In the genomic region with DNA sequence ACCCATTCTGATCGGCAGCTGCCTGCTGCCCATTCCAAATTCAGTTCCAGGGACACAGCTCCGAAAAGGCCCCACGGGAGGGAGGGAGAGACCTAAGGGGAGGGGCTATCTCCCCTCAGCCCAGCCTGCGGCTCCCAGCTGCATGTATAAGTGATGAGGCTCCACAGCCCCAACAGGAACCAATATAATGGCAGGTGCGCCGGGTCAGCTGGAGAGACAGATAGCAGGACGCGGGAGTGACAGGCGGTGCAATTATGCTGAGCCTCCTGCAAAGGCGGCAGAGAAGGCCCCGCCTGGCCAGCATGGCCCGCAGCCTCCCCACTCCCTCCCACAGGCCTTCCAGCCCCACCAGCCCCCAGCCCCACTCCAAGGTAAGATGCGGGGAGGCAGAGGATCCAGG, we compare ENCODE assay signal across 17 cellular contexts.
DNase-seq lines count a peak whose midpoint lies in the region; ATAC-seq lines count a peak whose summit lies in the region.
"Had no signal": no experiment of that assay in that cellular context is flagged by ENCODE, and none has a peak within 500 bp of the region (broad histone marks: within the 10 kb centered on the region; RNA-seq: fewer than 3 reads in every experiment).

No MANE protein-coding gene starts in this region.

- peak overlapping the region; percentile 19 for H3K27ac ChIP-seq in muscle layer of colon (ENCODE audit: low read depth, low read length)
- H3K27ac ChIP-seq: SJSA1 had no signal

- H3K27me3 ChIP-seq in muscle layer of colon (ENCODE audit: control insufficient read depth in 1 of 2, insufficient read depth in 2 of 2, low read length in 2 of 2) = no peaks in the 10 kb centered on the region
- H3K27me3 ChIP-seq: MG63, SJSA1 had no signal

- DNase-seq in NCI-H748 (lab: John Stamatoyannopoulos, UW; ENCODE audit: unreplicated experiment) (peak; percentile 31), NCI-H748 treated with DMSO at 0.1 percent for 48 hours (lab: John Stamatoyannopoulos, UW) (no peak), NCI-H146 treated with DMSO at 0.1 percent for 48 hours (lab: John Stamatoyannopoulos, UW; ENCODE audit: unreplicated experiment) (peak; percentile 77), NCI-H774 (lab: John Stamatoyannopoulos, UW) (peak; percentile 42), NCI-H1694 (lab: John Stamatoyannopoulos, UW) (no peak)
- DNase-seq: AML-193; CD4-positive, CD25-positive, alpha-beta regulatory T cell; GOT3; HFFc6; MG63; NCI-H1105 treated with DMSO at 0.1 percent for 48 hours; T-helper 9 cell had no signal

- no peak overlapping the region for H3K4me3 ChIP-seq in muscle layer of colon (ENCODE audit: low read depth in 1 of 2, low read length in 2 of 2)
- H3K4me3 ChIP-seq: MG63, SJSA1 had no signal

- H3K36me3 ChIP-seq in muscle layer of colon (ENCODE audit: insufficient read depth, low read length) = no peaks in the 10 kb centered on the region
- H3K36me3 ChIP-seq: MG63, SJSA1 had no signal

- ATAC-seq in HG02870 (IDR thresholded peaks at IDR 0.05; ENCODE audit: unreplicated experiment) = no peak
- no peak for ATAC-seq in HG03196 (IDR thresholded peaks at IDR 0.05; ENCODE audit: unreplicated experiment)
- ATAC-seq: HepG2 had no signal

- H3K9me3 ChIP-seq in muscle layer of colon (ENCODE audit: low read length) = no peaks in the 10 kb centered on the region
- H3K9me3 ChIP-seq: MG63, SJSA1 had no signal

- no peak overlapping the region for H3K9ac ChIP-seq in muscle layer of colon (ENCODE audit: low read length)

- H3K4me1 ChIP-seq in muscle layer of colon (ENCODE audit: insufficient read depth, low read length) = peaks cover 48% of the 10 kb centered on the region

Comparison
In these comparisons a context has a peak if more than half of its experiments do, and no peak if none do; other contexts are left out.
1. DNase-seq: peak in NCI-H748 (single experiment), NCI-H146 treated with DMSO at 0.1 percent for 48 hours (single experiment) and NCI-H774 (single experiment); none in NCI-H748 treated with DMSO at 0.1 percent for 48 hours (single experiment) and NCI-H1694 (single experiment).